In genomic region chr1:173267453-173267945, GRCh38 we compare ENCODE assay signal across 18 cellular contexts.
DNase-seq lines count a peak whose midpoint lies in the region; ATAC-seq and TF ChIP-seq lines count a peak whose summit lies in the region.
"Had no signal": no experiment of that assay in that cellular context is flagged by ENCODE, and none has a peak within 500 bp of the region (broad histone marks: within the 10 kb centered on the region; RNA-seq: fewer than 3 reads in every experiment).

No MANE protein-coding gene starts in this region.

- peaks cover 2% of the 10 kb centered on the region for H3K9me3 Mint-ChIP-seq in activated CD8-positive, alpha-beta T cell treated with anti-CD3 and anti-CD28 coated beads for 36 hours
- H3K9me3 Mint-ChIP-seq: stimulated activated naive CD8-positive, alpha-beta T cell treated with anti-CD3 and anti-CD28 coated beads, Interleukin-15, Interleukin-2, amounts not matched to agents 100 ng/mL and 50 ng/mL, for 24 hours had no signal

- POLR2A ChIA-PET in activated CD8-positive, alpha-beta T cell treated with anti-CD3 and anti-CD28 coated beads for 36 hours (lab: Charles Lee), result interaction anchor here (1.2 kb wide), 1 partner anchor 120 kb away, joined by 3 read pairs; no protein-coding TSS in a partner anchor

- ATAC-seq in activated CD8-positive, alpha-beta T cell treated with anti-CD3 and anti-CD28 coated beads for 36 hours, result no peak
- no peak for ATAC-seq in HG02973 (IDR thresholded peaks at IDR 0.05; ENCODE audit: unreplicated experiment)
- ATAC-seq: heart right ventricle had no signal

- DNase-seq in GM03348 (ENCODE audit: low spot score) (peak; percentile 60), NCI-H526 (lab: John Stamatoyannopoulos, UW) (peak; percentile 61 to 76), cardiac fibroblast (ENCODE audit: low read depth in 2 of 2) (peak; percentile 24 to 73), retinal pigment epithelial cell (ENCODE audit: low read depth) (peak; percentile 56), NCI-H1092 (lab: John Stamatoyannopoulos, UW) (no peak), epidermal melanocyte (ENCODE audit: insufficient read length, low spot score) (no peak)
- no peak for DNase-seq in activated CD8-positive, alpha-beta T cell treated with anti-CD3 and anti-CD28 coated beads for 36 hours
- DNase-seq: activated CD4-positive, alpha-beta T cell treated with anti-CD3 and anti-CD28 coated beads, Interleukin-2, amount 50 U/mL, for 48 hours; activated gamma-delta T cell treated with Interleukin-2 at 50 U/mL for 16 hours; cortex of kidney; DMS 273 treated with DMSO at 0.1 percent for 48 hours; heart right ventricle; NCI-H1417 treated with DMSO at 0.1 percent for 48 hours; NK-92 treated with Interleukin-12 subunit alpha and Interleukin-12 subunit beta, amount 100 ng/mL, for 24 hours; stimulated activated CD4-positive, alpha-beta T cell treated with anti-CD3 and anti-CD28 coated beads, Interleukin-2, amount 100 ng/mL, for 24 hours; T-helper 1 cell had no signal

- TF ChIP-seq CTCF in cardiac fibroblast (IDR thresholded peaks at IDR 0.05; ENCODE audit: low read depth, low read length), result no peak
- no peak for TF ChIP-seq CTCF in retinal pigment epithelial cell (conservative IDR thresholded peaks at IDR 0.05; ENCODE audit: low read depth, low read length)
- TF ChIP-seq CTCF in activated CD8-positive, alpha-beta T cell treated with anti-CD3 and anti-CD28 coated beads for 36 hours (IDR thresholded peaks at IDR 0.05), result no peak

- no peak overlapping the region for H3K27ac Mint-ChIP-seq in activated CD8-positive, alpha-beta T cell treated with anti-CD3 and anti-CD28 coated beads for 36 hours
- H3K27ac Mint-ChIP-seq: stimulated activated naive CD8-positive, alpha-beta T cell treated with anti-CD3 and anti-CD28 coated beads, Interleukin-15, Interleukin-2, amounts not matched to agents 100 ng/mL and 50 ng/mL, for 24 hours had no signal

- H3K27me3 Mint-ChIP-seq in activated CD8-positive, alpha-beta T cell treated with anti-CD3 and anti-CD28 coated beads for 36 hours, result no peaks in the 10 kb centered on the region
- H3K27me3 Mint-ChIP-seq: stimulated activated naive CD8-positive, alpha-beta T cell treated with anti-CD3 and anti-CD28 coated beads, Interleukin-15, Interleukin-2, amounts not matched to agents 100 ng/mL and 50 ng/mL, for 24 hours had no signal

- H3K4me3 ChIP-seq in cardiac fibroblast (replicated peaks in 1 of 2; ENCODE audit: low read depth in 2 of 2, low read length in 2 of 2) (no peak overlapping the region), retinal pigment epithelial cell (ENCODE audit: low read length) (no peak overlapping the region)
- H3K4me3 ChIP-seq: heart right ventricle had no signal

- H3K36me3 Mint-ChIP-seq in activated CD8-positive, alpha-beta T cell treated with anti-CD3 and anti-CD28 coated beads for 36 hours (ENCODE audit: low read depth), result no peaks in the 10 kb centered on the region

- H3K4me1 Mint-ChIP-seq in activated CD8-positive, alpha-beta T cell treated with anti-CD3 and anti-CD28 coated beads for 36 hours (ENCODE audit: low read depth), result no peaks in the 10 kb centered on the region

- CTCF ChIA-PET in activated CD8-positive, alpha-beta T cell treated with anti-CD3 and anti-CD28 coated beads for 36 hours (lab: Charles Lee), result interaction anchor here (0.7 kb wide), 1 partner anchor 13 kb away, joined by 3 read pairs; no protein-coding TSS in a partner anchor

- no peak overlapping the region for H3K4me3 Mint-ChIP-seq in activated CD8-positive, alpha-beta T cell treated with anti-CD3 and anti-CD28 coated beads for 36 hours
- H3K4me3 Mint-ChIP-seq: stimulated activated naive CD8-positive, alpha-beta T cell treated with anti-CD3 and anti-CD28 coated beads, Interleukin-15, Interleukin-2, amounts not matched to agents 100 ng/mL and 50 ng/mL, for 24 hours had no signal

- intact Hi-C loops in activated CD8-positive, alpha-beta T cell treated with anti-CD3 and anti-CD28 coated beads for 36 hours (cut with micrococcal nuclease), result no loop called here

Comparison
In these comparisons a context has a peak if more than half of its experiments do, and no peak if none do; other contexts are left out.
1. DNase-seq: peak in GM03348 (single experiment), NCI-H526 (2 of 2), cardiac fibroblast (2 of 2) and retinal pigment epithelial cell (single experiment); none in activated CD8-positive, alpha-beta T cell treated with anti-CD3 and anti-CD28 coated beads for 36 hours (single experiment), NCI-H1092 (single experiment) and epidermal melanocyte (single experiment).